1 cellular context compared by ENCODE assay signal in the genomic region with DNA sequence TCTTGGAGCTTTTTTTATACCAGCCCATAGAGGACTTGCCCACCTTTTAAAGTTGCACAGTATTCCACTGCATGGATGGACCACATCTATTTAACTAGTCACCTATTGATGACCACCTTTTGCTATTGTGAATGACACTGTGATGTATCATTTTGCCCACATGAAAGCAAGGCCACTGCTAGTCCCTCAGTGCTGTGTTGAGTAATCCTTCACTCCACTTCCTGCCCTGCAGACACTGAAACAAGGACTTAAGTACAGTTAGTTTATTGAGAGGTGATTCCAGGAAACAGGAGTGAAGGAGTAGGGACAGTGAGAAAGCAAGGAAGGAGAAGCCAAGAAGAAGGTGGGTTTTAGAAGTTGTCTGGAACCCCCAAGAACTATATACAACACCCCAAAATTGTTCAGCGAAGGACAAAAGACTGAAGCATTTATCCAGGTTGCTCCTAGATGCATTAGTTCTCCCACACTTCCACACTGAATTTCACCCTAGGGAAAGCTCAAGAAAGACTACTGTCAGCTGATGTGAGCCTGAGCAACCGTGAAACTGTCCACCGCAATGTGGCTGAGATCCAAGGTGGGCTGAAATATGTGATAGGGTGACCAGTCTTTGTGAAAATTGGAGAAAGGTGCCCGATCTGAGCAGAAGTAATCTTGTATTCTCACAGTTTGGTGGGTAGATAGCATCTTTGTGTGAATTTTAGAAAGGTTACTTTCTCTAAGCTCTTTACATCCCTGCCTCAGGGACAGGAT.
A peak's percentile ranks its signal among the peaks of the same experiment; 100 is the strongest.
TF ChIP-seq lines count a peak whose summit lies in the region.

No MANE protein-coding gene starts in this region.

TF ChIP-seq in HCT116, 20 proteins besides CTCF, POLR2A, EP300 and RAD21 (continued from another document):
- TF ChIP-seq CBX3 (IDR thresholded peaks at IDR 0.05; ENCODE audit: low read depth) (peak; percentile 93; the same call in 1 of the 2 replicates), TCF7L2 (IDR thresholded peaks at IDR 0.05; ENCODE audit: borderline replicate concordance, extremely low read depth, insufficient read depth, insufficient read length) (peak; percentile 71), ELF1 (IDR thresholded peaks at IDR 0.05; ENCODE audit: borderline replicate concordance, low read depth) (peak; percentile 21; the same call in 1 of the 2 replicates), SIN3A (IDR thresholded peaks at IDR 0.05; ENCODE audit: low read depth) (peak; percentile 79; the same call in 1 of the 2 replicates), EZH2 (IDR thresholded peaks at IDR 0.05) (no peak), SRF (IDR thresholded peaks at IDR 0.05; ENCODE audit: low read depth) (peak; percentile 53; the same call in 1 of the 2 replicates), EZH2phosphoT487 (IDR thresholded peaks at IDR 0.05; ENCODE audit: borderline replicate concordance) (no peak), EGR1 (IDR thresholded peaks at IDR 0.05; ENCODE audit: low read depth) (no peak), ZNF274 (IDR thresholded peaks at IDR 0.05; ENCODE audit: low read depth, low read length) (no peak)
- TF ChIP-seq, protein P1, sequence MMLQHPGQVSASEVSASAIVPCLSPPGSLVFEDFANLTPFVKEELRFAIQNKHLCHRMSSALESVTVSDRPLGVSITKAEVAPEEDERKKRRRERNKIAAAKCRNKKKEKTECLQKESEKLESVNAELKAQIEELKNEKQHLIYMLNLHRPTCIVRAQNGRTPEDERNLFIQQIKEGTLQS (IDR thresholded peaks at IDR 0.05), result no peak
- TF ChIP-seq, protein P2, sequence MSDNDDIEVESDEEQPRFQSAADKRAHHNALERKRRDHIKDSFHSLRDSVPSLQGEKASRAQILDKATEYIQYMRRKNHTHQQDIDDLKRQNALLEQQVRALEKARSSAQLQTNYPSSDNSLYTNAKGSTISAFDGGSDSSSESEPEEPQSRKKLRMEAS (IDR thresholded peaks at IDR 0.05), result peak; percentile 57
